ENCODE assay signal across 7 cellular contexts in the genomic region with DNA sequence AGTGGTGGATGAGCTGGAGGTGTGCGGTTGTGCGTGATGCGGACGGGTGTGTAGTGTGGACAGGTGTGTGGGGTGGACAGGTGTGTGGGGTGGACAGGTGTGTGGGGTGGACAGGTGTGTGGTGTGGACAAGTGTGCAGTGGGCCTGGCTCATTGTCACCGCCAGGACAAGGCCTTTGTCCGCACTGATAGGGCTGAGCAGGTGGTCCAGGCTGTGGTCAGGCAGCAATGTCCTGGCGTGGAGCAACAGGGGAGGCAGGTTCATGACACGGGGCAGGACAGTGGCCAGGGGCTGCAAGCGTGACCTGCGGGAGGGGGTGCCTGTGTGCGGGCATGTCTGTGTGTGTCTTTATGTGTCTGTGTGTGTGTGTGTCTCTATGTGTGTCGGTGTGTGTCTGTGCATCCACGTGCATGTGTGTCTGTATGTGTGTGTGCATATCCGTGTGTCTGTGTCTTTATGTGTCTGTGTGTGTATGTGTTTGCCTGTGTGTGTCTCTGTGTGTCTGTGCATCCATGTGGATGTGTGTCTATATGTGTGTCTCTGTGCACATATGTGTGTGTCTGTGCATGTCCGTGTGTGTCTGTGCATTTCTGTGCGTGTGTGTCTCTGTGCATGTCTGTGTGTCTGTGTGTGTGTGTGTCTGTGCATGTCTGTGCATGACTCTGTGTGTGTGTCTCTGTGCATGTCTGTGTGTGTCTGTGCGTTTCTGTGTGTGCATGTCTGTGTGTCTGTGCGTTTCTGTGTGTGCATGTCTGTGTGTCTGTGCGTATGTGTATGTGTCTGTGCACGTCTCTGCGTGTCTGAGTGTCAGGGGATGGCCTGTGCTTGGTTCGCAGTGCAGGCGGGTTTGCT.
DNase-seq lines count a peak whose midpoint lies in the region; ATAC-seq, FAIRE-seq and TF ChIP-seq lines count a peak whose summit lies in the region.
"Not testable (repeated sequence)": the region's sequence is repeated elsewhere in the genome, so short reads cannot be mapped to it uniquely, and the experiment has no call there.

No MANE protein-coding gene starts in this region.

- H3K79me2 ChIP-seq in OCI-LY7 (ENCODE audit: insufficient read depth, low read depth, low read length): peaks cover 24% of the 10 kb centered on the region; the same call in 1 of the 2 replicates

- peaks cover 87% of the 10 kb centered on the region for H3K4me1 ChIP-seq in OCI-LY7 (ENCODE audit: insufficient read depth, low read length, poor library complexity, severe bottlenecking)

- ATAC-seq in naive B cell (ENCODE audit: low read depth in 2 of 2); stimulated activated memory B cell treated with anti-CD40 and anti-IgM and Interleukin-4, amounts not matched to agents 10 μg/mL and 1 μg/mL and 100 μg/mL, for 72 hours: not testable (repeated sequence)

- H3K4me1 Mint-ChIP-seq in IgD-negative memory B cell (peaks cover 28 to 36% (median 34%) of the 10 kb centered on the region in 3 donors), naive B cell (peaks cover 58 to 70% (median 62%) of the 10 kb centered on the region in 3 donors)
- H3K4me1 Mint-ChIP-seq in endothelial cell (ENCODE audit: unreplicated experiment): not testable (repeated sequence)
- peaks cover 78% of the 10 kb centered on the region for H3K4me1 Mint-ChIP-seq in stimulated activated memory B cell treated with anti-CD40 and anti-IgM and Interleukin-4, amounts not matched to agents 10 μg/mL and 1 μg/mL and 100 μg/mL, for 72 hours

- peak overlapping the region; percentile 58 for H3K4me2 ChIP-seq in OCI-LY7 (ENCODE audit: low read length)

- H3K4me3 Mint-ChIP-seq in IgD-negative memory B cell: peak overlapping the region; percentile 27 to 82 (median 72)
- H3K4me3 Mint-ChIP-seq in endothelial cell (ENCODE audit: unreplicated experiment): peak overlapping the region; percentile 26
- peak overlapping the region; percentile 20 to 91 (median 56) for H3K4me3 Mint-ChIP-seq in naive B cell
- H3K4me3 Mint-ChIP-seq in stimulated activated memory B cell treated with anti-CD40 and anti-IgM and Interleukin-4, amounts not matched to agents 10 μg/mL and 1 μg/mL and 100 μg/mL, for 72 hours: peak overlapping the region; percentile 1

- CTCF ChIA-PET in OCI-LY7 (lab: Charles Lee; ENCODE audit: unreplicated experiment): not testable (repeated sequence)

- not testable (repeated sequence) for H3K9me3 ChIP-seq in OCI-LY7 (ENCODE audit: low read length)

- not testable (repeated sequence) for TF ChIP-seq CTCF in OCI-LY7 (conservative IDR thresholded peaks at IDR 0.05; ENCODE audit: low read length); endothelial cell (IDR thresholded peaks at IDR 0.05; ENCODE audit: unreplicated experiment)

- peak overlapping the region; percentile 91 for H3K27ac ChIP-seq in OCI-LY7 (ENCODE audit: low read depth, low read length, poor library complexity, severe bottlenecking)

- not testable (repeated sequence) for H3K36me3 Mint-ChIP-seq in IgD-negative memory B cell, naive B cell
- H3K36me3 Mint-ChIP-seq in endothelial cell (ENCODE audit: low read depth, unreplicated experiment): peaks cover 43% of the 10 kb centered on the region
- H3K36me3 Mint-ChIP-seq in stimulated activated memory B cell treated with anti-CD40 and anti-IgM and Interleukin-4, amounts not matched to agents 10 μg/mL and 1 μg/mL and 100 μg/mL, for 72 hours: peaks cover 37% of the 10 kb centered on the region

- H3K9me2 ChIP-seq in OCI-LY7 (ENCODE audit: insufficient read depth, low read length): not testable (repeated sequence)

- not testable (repeated sequence) for H3K36me3 ChIP-seq in OCI-LY7 (ENCODE audit: insufficient read depth, low read length)

- not testable (repeated sequence) for H3K9me3 Mint-ChIP-seq in IgD-negative memory B cell
- peaks cover 47% of the 10 kb centered on the region for H3K9me3 Mint-ChIP-seq in endothelial cell (ENCODE audit: unreplicated experiment)
- peaks cover 0 to 16% (median 0%) of the 10 kb centered on the region in 7 donors for H3K9me3 Mint-ChIP-seq in naive B cell
- peaks cover 36% of the 10 kb centered on the region for H3K9me3 Mint-ChIP-seq in stimulated activated memory B cell treated with anti-CD40 and anti-IgM and Interleukin-4, amounts not matched to agents 10 μg/mL and 1 μg/mL and 100 μg/mL, for 72 hours

- not testable (repeated sequence) for H3K27me3 Mint-ChIP-seq in IgD-negative memory B cell; naive B cell; stimulated activated memory B cell treated with anti-CD40 and anti-IgM and Interleukin-4, amounts not matched to agents 10 μg/mL and 1 μg/mL and 100 μg/mL, for 72 hours
- H3K27me3 Mint-ChIP-seq in endothelial cell (ENCODE audit: unreplicated experiment): peaks cover 30% of the 10 kb centered on the region

- H3K27ac Mint-ChIP-seq in IgD-negative memory B cell (peak overlapping the region; percentile 71 to 91 (median 72)), endothelial cell (ENCODE audit: unreplicated experiment) (peak overlapping the region; percentile 79), naive B cell (peak overlapping the region; percentile 42 to 97 (median 93))
- H3K27ac Mint-ChIP-seq in stimulated activated memory B cell treated with anti-CD40 and anti-IgM and Interleukin-4, amounts not matched to agents 10 μg/mL and 1 μg/mL and 100 μg/mL, for 72 hours: peak overlapping the region; percentile 77

- not testable (repeated sequence) for H2AFZ ChIP-seq in OCI-LY7 (ENCODE audit: low read length)

- H3K4me3 ChIP-seq in OCI-LY7 (ENCODE audit: low read depth, low read length, poor library complexity, severe bottlenecking): not testable (repeated sequence)

- not testable (repeated sequence) for H4K20me1 ChIP-seq in OCI-LY7 (ENCODE audit: insufficient read depth, low read length)

- BruUV-seq in OCI-LY7 (replicated peaks; lab: Mats Ljungman, UMichigan): TSS peak; percentile 35

- TF ChIP-seq POLR2A in GM12891 (IDR thresholded peaks at IDR 0.05; ENCODE audit: low read depth, low read length): not testable (repeated sequence)

- FAIRE-seq in GM12891 (lab: Jason Lieb, UNC): not testable (repeated sequence)

- intact Hi-C loops in OCI-LY7 (cut with micrococcal nuclease; ENCODE audit: unreplicated experiment): loop anchor here (2.0 kb wide), 1 partner anchor 119 kb away; no protein-coding TSS in a partner anchor

- POLR2A ChIA-PET in OCI-LY7 (lab: Charles Lee): not testable (repeated sequence)

- DNase-seq in GM12891 (ENCODE audit: insufficient read length, low spot score); endothelial cell (ENCODE audit: low spot score); naive B cell: not testable (repeated sequence)
- peak; percentile 37 for DNase-seq in OCI-LY7 (ENCODE audit: low spot score)
- DNase-seq in activated CD8-positive, alpha-beta memory T cell treated with anti-CD3 and anti-CD28 coated beads, Interleukin-2, amount 50 U/mL, for 48 hours: peak; percentile 20

TF ChIP-seq in GM12891, 5 proteins besides CTCF, POLR2A, EP300 and RAD21:
- TF ChIP-seq POLR2AphosphoS5 (IDR thresholded peaks at IDR 0.05; ENCODE audit: low read depth, low read length): peak; percentile 22; the same call in 1 of the 2 replicates

Comparison
In these comparisons a context has a peak if more than half of its experiments do, and no peak if none do; other contexts are left out.
1. H3K4me3 Mint-ChIP-seq: peak in every context shown above with its lines; median percentile 72 in IgD-negative memory B cell; 56 in naive B cell; 26 in endothelial cell; 1 in stimulated activated memory B cell treated with anti-CD40 and anti-IgM and Interleukin-4, amounts not matched to agents 10 μg/mL and 1 μg/mL and 100 μg/mL, for 72 hours.